9 cellular contexts compared by ENCODE assay signal in the genomic region with DNA sequence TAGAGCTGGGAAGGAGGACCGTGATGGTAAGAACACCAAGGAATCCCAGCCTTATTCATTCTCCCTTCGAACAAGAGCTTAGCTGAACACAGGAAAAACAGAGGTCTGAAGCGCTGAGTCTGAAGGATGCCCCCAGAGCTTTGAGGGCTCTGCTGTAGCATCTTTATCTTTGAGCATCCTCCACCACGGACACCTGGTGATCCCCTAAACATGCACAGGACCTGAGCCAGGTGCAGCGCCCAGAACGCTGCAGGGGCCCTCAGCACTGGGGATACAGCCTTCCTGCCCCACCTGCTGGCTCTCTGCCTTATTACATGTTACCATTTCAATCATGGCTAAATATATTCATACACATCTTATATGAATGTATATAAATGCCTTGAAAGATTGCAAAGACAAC. TPM values are rescaled to one million over a fixed set of nuclear protein-coding genes. Genes with fewer than 3 reads are reported as not detected.
DNase-seq lines count a peak whose midpoint lies in the region; TF ChIP-seq lines count a peak whose summit lies in the region.
"Had no signal": no experiment of that assay in that cellular context is flagged by ENCODE, and none has a peak within 500 bp of the region (broad histone marks: within the 10 kb centered on the region; RNA-seq: fewer than 3 reads in every experiment).

No MANE protein-coding gene starts in this region.

- H3K36me3 Mint-ChIP-seq in nephron progenitor cell (ENCODE audit: low read depth): no peaks in the 10 kb centered on the region

- H3K27ac Mint-ChIP-seq in nephron progenitor cell: no peak overlapping the region

- H3K4me3 Mint-ChIP-seq in nephron progenitor cell: no peak overlapping the region

- H3K9me3 Mint-ChIP-seq in nephron progenitor cell: no peaks in the 10 kb centered on the region

- peak; percentile 63; the same call in 1 of the 2 replicates for TF ChIP-seq CTCF in WI38 (IDR thresholded peaks at IDR 0.05; ENCODE audit: low read depth, low read length)
- TF ChIP-seq CTCF in nephron progenitor cell (IDR thresholded peaks at IDR 0.05): peak; percentile 66

- DNase-seq in SIG-M5 treated with dmso at 0.1 percent for 504 hours (lab: John Stamatoyannopoulos, UW; ENCODE audit: unreplicated experiment): peak; percentile 57
- no peak for DNase-seq in SIG-M5 (lab: John Stamatoyannopoulos, UW)
- peak; percentile 58 for DNase-seq in NCI-H2081 treated with DMSO at 0.1 percent for 48 hours (lab: John Stamatoyannopoulos, UW)
- peak; percentile 56 for DNase-seq in cerebellum (ENCODE audit: low spot score)
- peak; percentile 48 for DNase-seq in nephron progenitor cell
- DNase-seq in Ammon's horn (ENCODE audit: low spot score): no peak
- DNase-seq in GF-D8 (lab: John Stamatoyannopoulos, UW): no peak

- peaks cover 13% of the 10 kb centered on the region for H3K4me1 Mint-ChIP-seq in nephron progenitor cell

- H3K27me3 Mint-ChIP-seq in nephron progenitor cell (ENCODE audit: low read depth, poor library complexity): peaks cover 11% of the 10 kb centered on the region

- H3K4me3 ChIP-seq in WI38 (ENCODE audit: low read depth, low read length): no peak overlapping the region

RNA-seq across cellular contexts. Expression of a gene that starts 7.7 kb away (rescaled TPM):
- total RNA-seq in cerebellum: 10.1 TPM

RNA-seq across cellular contexts. Expression of a gene that starts 10.2 kb away (rescaled TPM):
- 1.3 TPM for total RNA-seq in cerebellum

RNA-seq across cellular contexts. Expression of a gene that starts 17.4 kb away (rescaled TPM):
- 28.3 TPM for total RNA-seq in cerebellum

RNA-seq across cellular contexts. Expression of a gene that starts 29.5 kb away (rescaled TPM):
- not detected for total RNA-seq in cerebellum
- total RNA-seq: skeletal muscle tissue had no signal

RNA-seq across cellular contexts. Expression of a gene that starts 32.9 kb away (rescaled TPM):
- total RNA-seq in cerebellum: 106 TPM

Comparison
In these comparisons a context has a peak if more than half of its experiments do, and no peak if none do; other contexts are left out.
1. DNase-seq: peak in SIG-M5 treated with dmso at 0.1 percent for 504 hours (single experiment), NCI-H2081 treated with DMSO at 0.1 percent for 48 hours (single experiment), cerebellum (single experiment) and nephron progenitor cell (single experiment); none in SIG-M5 (single experiment), Ammon's horn (single experiment) and GF-D8 (single experiment).